Comparison of ENCODE assay signal across 21 cellular contexts in genomic region chr14:41549821-41550597, GRCh38. TPM values are rescaled to one million over a fixed set of nuclear protein-coding genes. Genes with fewer than 3 reads are reported as not detected.
DNase-seq lines count a peak whose midpoint lies in the region; ATAC-seq, FAIRE-seq and TF ChIP-seq lines count a peak whose summit lies in the region.
"Had no signal": no experiment of that assay in that cellular context is flagged by ENCODE, and none has a peak within 500 bp of the region (broad histone marks: within the 10 kb centered on the region; RNA-seq: fewer than 3 reads in every experiment).

No MANE protein-coding gene starts in this region.

- no peaks in the 10 kb centered on the region for H3K79me2 ChIP-seq in astrocyte (ENCODE audit: insufficient read depth, low read length)

- peaks cover 8% of the 10 kb centered on the region for H3K4me1 ChIP-seq in astrocyte (ENCODE audit: insufficient read depth, low read length)
- H3K4me1 ChIP-seq in foreskin keratinocyte: peaks cover 16% of the 10 kb centered on the region
- H3K4me1 ChIP-seq: right atrium auricular region had no signal

- peak overlapping the region; percentile 61 for H3K4me2 ChIP-seq in astrocyte (ENCODE audit: low read length)

- no peak overlapping the region for H3K9ac ChIP-seq in astrocyte (ENCODE audit: low read length)

- no peaks in the 10 kb centered on the region for H3K4me1 Mint-ChIP-seq in astrocyte (ENCODE audit: low read depth, unreplicated experiment)
- H3K4me1 Mint-ChIP-seq: activated T-helper 17 cell treated with anti-CD3 and anti-CD28 coated beads, Interleukin-2, amount 50 U/mL, for 72 hours had no signal

- H3K36me3 Mint-ChIP-seq in astrocyte (ENCODE audit: low read depth, unreplicated experiment): no peaks in the 10 kb centered on the region

- DNase-seq in A172 (ENCODE audit: low spot score): peak; percentile 36
- DNase-seq in HS-5 (ENCODE audit: low read depth): peak; percentile 5
- peak; percentile 47 for DNase-seq in astrocyte (ENCODE audit: low read depth)
- peak; percentile 56 to 74 for DNase-seq in foreskin keratinocyte
- DNase-seq in AML-193 (lab: John Stamatoyannopoulos, UW): no peak
- DNase-seq in activated gamma-delta T cell treated with Interleukin-2 at 50 U/mL for 16 hours: no peak
- no peak for DNase-seq in left lobe of liver (ENCODE audit: low spot score)
- DNase-seq: activated CD4-positive, CD25-positive, alpha-beta regulatory T cell; EL; islet precursor cell; midbrain; MM.1S; NCI-H1694; NCI-H446; SIG-M5 had no signal

- H3K4me3 ChIP-seq in astrocyte (ENCODE audit: insufficient read depth, low read depth, low read length): no peak overlapping the region
- H3K4me3 ChIP-seq: right atrium auricular region had no signal

- H3K9me3 ChIP-seq in astrocyte (ENCODE audit: insufficient read depth, low read depth, low read length): no peaks in the 10 kb centered on the region
- H3K9me3 ChIP-seq: neutrophil, right atrium auricular region had no signal

- H3K27me3 ChIP-seq in astrocyte (ENCODE audit: insufficient read depth, low read length): no peaks in the 10 kb centered on the region
- H3K27me3 ChIP-seq in foreskin keratinocyte: no peaks in the 10 kb centered on the region
- H3K27me3 ChIP-seq: neutrophil, right atrium auricular region had no signal

- no peaks in the 10 kb centered on the region for H3K36me3 ChIP-seq in astrocyte (ENCODE audit: insufficient read depth, low read length)
- H3K36me3 ChIP-seq: neutrophil, right atrium auricular region had no signal

- TF ChIP-seq CTCF in astrocyte (IDR thresholded peaks at IDR 0.05; ENCODE audit: insufficient read depth, low read depth, low read length) (no peak), foreskin keratinocyte (conservative IDR thresholded peaks at IDR 0.05) (no peak)

- H3K4me3 Mint-ChIP-seq in astrocyte (ENCODE audit: unreplicated experiment): no peak overlapping the region
- H3K4me3 Mint-ChIP-seq: activated T-helper 17 cell treated with anti-CD3 and anti-CD28 coated beads, Interleukin-2, amount 50 U/mL, for 72 hours; dendritic cell treated with granulocyte-macrophage colony-stimulating factor and Interleukin-4, amounts not matched to agents 40 ng/mL and 50 ng/mL, for 4 days had no signal

- no peaks in the 10 kb centered on the region for H3K27me3 Mint-ChIP-seq in astrocyte (ENCODE audit: low read depth, unreplicated experiment)
- H3K27me3 Mint-ChIP-seq: activated T-helper 17 cell treated with anti-CD3 and anti-CD28 coated beads, Interleukin-2, amount 50 U/mL, for 72 hours; dendritic cell treated with granulocyte-macrophage colony-stimulating factor and Interleukin-4, amounts not matched to agents 40 ng/mL and 50 ng/mL, for 4 days had no signal

- no peaks in the 10 kb centered on the region for H3K9me3 Mint-ChIP-seq in astrocyte (ENCODE audit: unreplicated experiment)
- H3K9me3 Mint-ChIP-seq: activated T-helper 17 cell treated with anti-CD3 and anti-CD28 coated beads, Interleukin-2, amount 50 U/mL, for 72 hours; dendritic cell treated with granulocyte-macrophage colony-stimulating factor and Interleukin-4, amounts not matched to agents 40 ng/mL and 50 ng/mL, for 4 days had no signal

- peak overlapping the region; percentile 3 for H2AFZ ChIP-seq in astrocyte (ENCODE audit: low read depth, low read length)

- no peak for FAIRE-seq in astrocyte (lab: Jason Lieb, UNC)

- H3K27ac ChIP-seq in astrocyte (ENCODE audit: low read depth, low read length) (peak overlapping the region; percentile 62), foreskin keratinocyte (peak overlapping the region; percentile 71)
- H3K27ac ChIP-seq: neutrophil, right atrium auricular region had no signal

- ATAC-seq in foreskin keratinocyte (peak; percentile 93), GM19324 (IDR thresholded peaks at IDR 0.05; ENCODE audit: low FRiP score, unreplicated experiment) (no peak), left lobe of liver (no peak)
- ATAC-seq: activated T-helper 17 cell treated with anti-CD3 and anti-CD28 coated beads, Interleukin-2, amount 50 U/mL, for 72 hours had no signal

- H3K27ac Mint-ChIP-seq in astrocyte (ENCODE audit: unreplicated experiment): no peak overlapping the region
- H3K27ac Mint-ChIP-seq: activated T-helper 17 cell treated with anti-CD3 and anti-CD28 coated beads, Interleukin-2, amount 50 U/mL, for 72 hours; dendritic cell treated with granulocyte-macrophage colony-stimulating factor and Interleukin-4, amounts not matched to agents 40 ng/mL and 50 ng/mL, for 4 days had no signal

- no peaks in the 10 kb centered on the region for H4K20me1 ChIP-seq in astrocyte (ENCODE audit: insufficient read depth, low read length)

RNA-seq across cellular contexts. Expression of gene LRFN5, which starts 56.7 kb away (rescaled TPM):
- not detected in 2 replicates for total RNA-seq in A172 (2014; rRNA removed; shearing (Covaris generic))
- 1.5 and 1.6 TPM in 2 replicates for total RNA-seq in astrocyte
- total RNA-seq in foreskin keratinocyte: not detected in 2 replicates
- polyA plus RNA-seq in foreskin keratinocyte: not detected in 2 replicates
- total RNA-seq in left lobe of liver: 0.05 TPM
- total RNA-seq: activated T-helper 17 cell treated with anti-CD3 and anti-CD28 coated beads, Interleukin-2, amount 50 U/mL, for 72 hours; T-helper 2 cell treated with Interferon-gamma antibody and Interleukin-4, amounts not matched to agents 100 ng/mL and 5 ng/mL, for 36 hours had no signal

Comparison
In these comparisons a context has a peak if more than half of its experiments do, and no peak if none do; other contexts are left out.
1. DNase-seq: peak in A172 (single experiment), HS-5 (single experiment), astrocyte (single experiment) and foreskin keratinocyte (2 of 2); none in AML-193 (0 of 2), activated gamma-delta T cell treated with Interleukin-2 at 50 U/mL for 16 hours (single experiment) and left lobe of liver (single experiment).